In the genomic region with DNA sequence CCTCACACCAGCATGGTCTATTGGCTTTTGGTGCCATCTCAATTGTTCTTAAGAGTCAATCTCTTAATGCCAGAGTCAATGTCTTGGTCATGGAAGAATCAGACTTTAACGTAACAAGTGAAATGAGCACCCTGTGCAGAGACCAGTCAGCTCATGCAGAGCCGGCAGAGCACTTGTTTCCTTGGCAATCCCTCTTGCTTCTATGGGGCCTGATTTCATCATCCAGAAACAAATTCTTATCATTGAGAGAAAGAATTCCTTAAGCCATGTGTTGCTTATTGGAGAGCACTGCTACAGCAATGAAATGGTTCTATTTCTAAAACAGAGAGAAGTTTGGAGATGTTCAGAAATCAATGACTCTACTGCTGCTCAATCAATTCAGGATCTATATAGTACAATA, we compare ENCODE assay signal across 22 cellular contexts.
"Had no signal": no experiment of that assay in that cellular context is flagged by ENCODE, and none has a peak within 500 bp of the region (broad histone marks: within the 10 kb centered on the region; RNA-seq: fewer than 3 reads in every experiment).

No MANE protein-coding gene starts in this region.

- H3K9me3 ChIP-seq: MG63 had no signal

- ATAC-seq: activated T-cell treated with anti-CD3 and anti-CD28 coated beads, Interleukin-2, amount 50 U/mL, for 4 hours; T-helper 17 cell had no signal

- DNase-seq: activated B cell treated with CpG ODN at 0.5 μM for 24 hours; activated CD4-positive, alpha-beta memory T cell treated with anti-CD3 and anti-CD28 coated beads for 36 hours; activated CD4-positive, alpha-beta T cell treated with anti-CD3 and anti-CD28 coated beads for 1 hour; activated CD4-positive, alpha-beta T cell treated with anti-CD3 and anti-CD28 coated beads, Interleukin-2, amount 10 ng/mL, durations not matched to agents 24 days and 14 days; activated CD8-positive, alpha-beta memory T cell treated with anti-CD3 and anti-CD28 coated beads for 24 hours; activated gamma-delta T cell; activated naive CD4-positive, alpha-beta T cell treated with anti-CD3 and anti-CD28 coated beads for 36 hours; activated T-cell treated with anti-CD3 and anti-CD28 coated beads, Interleukin-2, amount 50 U/mL, for 4 hours; anterior cingulate cortex; caudate nucleus; MG63; NCI-H1105; NCI-H1436; NCI-H1694 treated with DMSO at 0.1 percent for 48 hours; NCI-H2081; NCI-H526; NCI-H774; SIG-M5; T-helper 17 cell; T1000 had no signal

- H3K36me3 ChIP-seq: MG63 had no signal

- H3K4me2 ChIP-seq: KMS-11 had no signal

- H3K27me3 ChIP-seq: MG63 had no signal

- H3K27ac ChIP-seq: KMS-11 had no signal

- H3K27me3 Mint-ChIP-seq: activated B cell treated with CpG ODN at 0.5 μM for 24 hours had no signal

- H3K9ac ChIP-seq: KMS-11 had no signal

- H3K9me3 Mint-ChIP-seq: activated B cell treated with CpG ODN at 0.5 μM for 24 hours; activated CD4-positive, alpha-beta memory T cell treated with anti-CD3 and anti-CD28 coated beads for 36 hours; activated CD4-positive, alpha-beta T cell treated with anti-CD3 and anti-CD28 coated beads, Interleukin-2, amount 10 ng/mL, durations not matched to agents 24 days and 14 days; activated naive CD4-positive, alpha-beta T cell treated with anti-CD3 and anti-CD28 coated beads for 36 hours; activated T-cell treated with anti-CD3 and anti-CD28 coated beads, Interleukin-2, amount 50 U/mL, for 4 hours had no signal

- H3K4me3 ChIP-seq: MG63 had no signal

- H3K27ac Mint-ChIP-seq: activated B cell treated with CpG ODN at 0.5 μM for 24 hours; activated CD4-positive, alpha-beta memory T cell treated with anti-CD3 and anti-CD28 coated beads for 36 hours; activated CD4-positive, alpha-beta T cell treated with anti-CD3 and anti-CD28 coated beads, Interleukin-2, amount 10 ng/mL, durations not matched to agents 24 days and 14 days; activated naive CD4-positive, alpha-beta T cell treated with anti-CD3 and anti-CD28 coated beads for 36 hours; activated naive CD8-positive, alpha-beta T cell; T-helper 17 cell had no signal

- H3K4me1 Mint-ChIP-seq: activated B cell treated with CpG ODN at 0.5 μM for 24 hours; activated CD4-positive, alpha-beta T cell treated with anti-CD3 and anti-CD28 coated beads, Interleukin-2, amount 10 ng/mL, durations not matched to agents 24 days and 14 days; T-helper 17 cell had no signal

- H3K36me3 Mint-ChIP-seq: activated CD4-positive, alpha-beta memory T cell treated with anti-CD3 and anti-CD28 coated beads for 36 hours; activated naive CD8-positive, alpha-beta T cell had no signal

- H3K4me3 Mint-ChIP-seq: activated B cell treated with CpG ODN at 0.5 μM for 24 hours; activated CD4-positive, alpha-beta memory T cell treated with anti-CD3 and anti-CD28 coated beads for 36 hours; activated CD4-positive, alpha-beta T cell treated with anti-CD3 and anti-CD28 coated beads, Interleukin-2, amount 10 ng/mL, durations not matched to agents 24 days and 14 days; activated naive CD4-positive, alpha-beta T cell treated with anti-CD3 and anti-CD28 coated beads for 36 hours; activated naive CD8-positive, alpha-beta T cell; activated T-cell treated with anti-CD3 and anti-CD28 coated beads, Interleukin-2, amount 50 U/mL, for 4 hours; T-helper 17 cell had no signal
